Comparison of ENCODE assay signal across 12 cellular contexts in genomic region chr11:35373284-35373933, GRCh38. TPM values are rescaled to one million over a fixed set of nuclear protein-coding genes. Genes with fewer than 3 reads are reported as not detected.
A peak's percentile ranks its signal among the peaks of the same experiment; 100 is the strongest.
DNase-seq lines count a peak whose midpoint lies in the region; ATAC-seq and TF ChIP-seq lines count a peak whose summit lies in the region.
"Had no signal": no experiment of that assay in that cellular context is flagged by ENCODE, and none has a peak within 500 bp of the region (broad histone marks: within the 10 kb centered on the region; RNA-seq: fewer than 3 reads in every experiment).

No MANE protein-coding gene starts in this region.

- no peaks in the 10 kb centered on the region for H3K79me2 ChIP-seq in hepatocyte

- DNase-seq in Right ventricle myocardium inferior (ENCODE audit: missing footprints) (no peak), right atrium auricular region (ENCODE audit: low spot score) (no peak), Panc1 (ENCODE audit: low read depth, low spot score) (no peak), hepatocyte (ENCODE audit: low spot score) (peak; percentile 58), upper lobe of right lung (no peak), NCI-H1930 (lab: John Stamatoyannopoulos, UW) (no peak), MV-4-11 (lab: John Stamatoyannopoulos, UW) (no peak)
- DNase-seq: DMS79, NCI-H2227 treated with DMSO at 0.1 percent for 48 hours had no signal

- in situ Hi-C loops in Panc1 (cut with HindIII; ENCODE audit: low pct_unique_long_range_greater_than_20kb, low sequenced_read_pairs), result no loop called here

- BruUV-seq in Panc1 (replicated peaks; lab: Mats Ljungman, UMichigan), result no TSS peak

- H3K9me3 ChIP-seq in right atrium auricular region, result no peaks in the 10 kb centered on the region
- H3K9me3 ChIP-seq in Panc1 (ENCODE audit: control insufficient read depth, insufficient read depth, low read depth, low read length), result no peaks in the 10 kb centered on the region
- H3K9me3 ChIP-seq in hepatocyte (ENCODE audit: low read depth), result no peaks in the 10 kb centered on the region
- H3K9me3 ChIP-seq in upper lobe of right lung, result no peaks in the 10 kb centered on the region
- H3K9me3 ChIP-seq: neutrophil had no signal

- WGBS in hepatocyte (ENCODE audit: low lambda C conversion rate, missing lambda C conversion rate), result 96% methylated on average over 2 of the region's 2 CpGs

- H3K4me1 ChIP-seq in right atrium auricular region (peaks cover 0 to 11% of the 10 kb centered on the region in 2 donors), Panc1 (ENCODE audit: control insufficient read depth, insufficient read depth, low read length) (no peaks in the 10 kb centered on the region), hepatocyte (ENCODE audit: insufficient read depth) (no peaks in the 10 kb centered on the region), upper lobe of right lung (no peaks in the 10 kb centered on the region)

- H3K9me2 ChIP-seq in hepatocyte (replicated peaks; ENCODE audit: insufficient read depth), result no peaks in the 10 kb centered on the region

- ATAC-seq in Right ventricle myocardium inferior (peak; percentile 40), Panc1 (peak; percentile 57), upper lobe of right lung (peak; percentile 33), HG02588 (IDR thresholded peaks at IDR 0.05; ENCODE audit: unreplicated experiment) (no peak)

- no peak overlapping the region for H2AFZ ChIP-seq in hepatocyte

- H3K36me3 ChIP-seq in right atrium auricular region (no peaks in the 10 kb centered on the region), Panc1 (ENCODE audit: control insufficient read depth, insufficient read depth, low read length) (no peaks in the 10 kb centered on the region), hepatocyte (replicated peaks; ENCODE audit: insufficient read depth, low read depth) (no peaks in the 10 kb centered on the region), upper lobe of right lung (no peaks in the 10 kb centered on the region)
- H3K36me3 ChIP-seq: neutrophil had no signal

- H3K27ac ChIP-seq in right atrium auricular region, result no peak overlapping the region
- H3K27ac ChIP-seq in Panc1 (ENCODE audit: low read length), result 0 out of 2 replicates have a peak overlapping the region, but pooled peaks have one; percentile 23
- H3K27ac ChIP-seq in hepatocyte, result no peak overlapping the region
- H3K27ac ChIP-seq in upper lobe of right lung, result no peak overlapping the region
- H3K27ac ChIP-seq: neutrophil had no signal

- CTCF ChIA-PET in Panc1 (lab: Charles Lee), result interaction anchor here (1.0 kb wide), 1 partner anchor 35 kb away, joined by 3 read pairs; no protein-coding TSS in a partner anchor

- no peak for TF ChIP-seq CTCF in right atrium auricular region (IDR thresholded peaks at IDR 0.05)
- 0 out of 2 replicates have a peak, but pooled peaks have one; percentile 11 for TF ChIP-seq CTCF in Panc1 (IDR thresholded peaks at IDR 0.05)
- TF ChIP-seq CTCF in hepatocyte (IDR thresholded peaks at IDR 0.05; ENCODE audit: poor library complexity), result no peak
- no peak for TF ChIP-seq CTCF in upper lobe of right lung (IDR thresholded peaks at IDR 0.05)

- POLR2A ChIA-PET in Panc1 (lab: Charles Lee), result no interaction called here

- H3K27me3 ChIP-seq in right atrium auricular region (no peaks in the 10 kb centered on the region), Panc1 (ENCODE audit: control insufficient read depth, insufficient read depth, low read length) (no peaks in the 10 kb centered on the region), hepatocyte (no peaks in the 10 kb centered on the region), upper lobe of right lung (no peaks in the 10 kb centered on the region)
- H3K27me3 ChIP-seq: neutrophil had no signal

- H3K4me2 ChIP-seq in hepatocyte, result no peak overlapping the region

- no peak overlapping the region for H3K4me3 ChIP-seq in right atrium auricular region
- H3K4me3 ChIP-seq in Panc1 (ENCODE audit: low read depth in 2 of 2, low read length in 2 of 2), result no peak overlapping the region
- no peak overlapping the region for H3K4me3 ChIP-seq in hepatocyte
- H3K4me3 ChIP-seq in upper lobe of right lung, result no peak overlapping the region

- intact Hi-C loops in Right ventricle myocardium inferior (cut with DNase I), result no loop called here
- intact Hi-C loops in Panc1 (cut with micrococcal nuclease; ENCODE audit: unreplicated experiment), result no loop called here
- intact Hi-C loops in upper lobe of right lung (cut with DNase I), result no loop called here

- H4K20me1 ChIP-seq in hepatocyte (ENCODE audit: insufficient read depth, poor library complexity, severe bottlenecking), result no peaks in the 10 kb centered on the region

RNA-seq across cellular contexts. Expression of gene SLC1A2, which starts 45.9 kb away (rescaled TPM):
- total RNA-seq in Right ventricle myocardium inferior (3.8 TPM), right atrium auricular region (1 to 10 TPM in 1 of 2 donors, under 1 TPM in 1; 0.63 to 2.5 TPM), Panc1 (2021; ENCODE audit: unreplicated experiment) (0.21 TPM), hepatocyte (0.84 and 2.9 TPM in 2 replicates), upper lobe of right lung (2.5 TPM)
- polyA plus RNA-seq in Panc1 (2012; ENCODE audit: insufficient read length), result 0.17 TPM
- 0.59 TPM in 1 of 2 replicates, not detected in the other for polyA plus RNA-seq in hepatocyte
- total RNA-seq: dermis microvascular lymphatic vessel endothelial cell had no signal
